10 cellular contexts compared by ENCODE assay signal in the genomic region with DNA sequence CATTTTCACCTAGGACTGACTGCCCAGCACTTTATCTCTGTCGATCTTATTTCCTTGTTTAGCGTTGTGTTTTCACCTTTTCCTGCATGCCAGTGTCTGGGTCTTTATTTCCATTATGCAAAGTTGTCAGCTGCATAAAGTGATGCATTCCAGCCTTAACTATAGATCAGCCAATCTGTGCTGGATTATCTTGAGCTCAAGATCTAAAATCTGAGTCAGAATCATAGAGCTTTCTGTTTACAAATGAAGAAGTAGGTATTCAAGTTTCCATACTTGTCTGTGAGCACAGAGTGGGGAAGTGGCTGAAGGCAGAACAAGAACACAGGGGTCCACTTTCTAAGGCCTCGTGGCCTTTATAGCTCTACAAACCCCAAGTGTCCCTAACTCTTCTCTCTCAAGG.
DNase-seq lines count a peak whose midpoint lies in the region; ATAC-seq and TF ChIP-seq lines count a peak whose summit lies in the region.
"Had no signal": no experiment of that assay in that cellular context is flagged by ENCODE, and none has a peak within 500 bp of the region (broad histone marks: within the 10 kb centered on the region; RNA-seq: fewer than 3 reads in every experiment).

No MANE protein-coding gene starts in this region.

- no peaks in the 10 kb centered on the region for H3K79me2 ChIP-seq in GM23338 (replicated peaks; ENCODE audit: insufficient read depth)

- H3F3A ChIP-seq in GM23338 (replicated peaks; ENCODE audit: low read depth) = no peaks in the 10 kb centered on the region

- H3K27me3 ChIP-seq in GM23338 (ENCODE audit: insufficient read depth) = no peaks in the 10 kb centered on the region

- no peak overlapping the region for H3K4me3 Mint-ChIP-seq in GM23338
- H3K4me3 Mint-ChIP-seq: neural crest cell had no signal

- no peak for TF ChIP-seq CTCF in GM23338 (conservative IDR thresholded peaks at IDR 0.05; ENCODE audit: low read depth in 2 of 2)

- peaks cover 13% of the 10 kb centered on the region for H3K4me1 ChIP-seq in GM23338 (ENCODE audit: insufficient read depth)

- H3K9me3 Mint-ChIP-seq in GM23338 = peaks cover 4% of the 10 kb centered on the region
- H3K9me3 Mint-ChIP-seq: neural crest cell had no signal

- H4K20me1 ChIP-seq in GM23338 (replicated peaks; ENCODE audit: insufficient read depth) = no peaks in the 10 kb centered on the region

- no peak overlapping the region for H3K27ac ChIP-seq in GM23338 (ENCODE audit: low read depth)

- no peak overlapping the region for H3K4me3 ChIP-seq in GM23338

- H3K4me1 Mint-ChIP-seq in GM23338 = peaks cover 14% of the 10 kb centered on the region
- H3K4me1 Mint-ChIP-seq: neural crest cell had no signal

- peaks cover 21% of the 10 kb centered on the region for H3K9me2 ChIP-seq in GM23338 (ENCODE audit: insufficient read depth)

- peaks cover 6% of the 10 kb centered on the region; the same call in 2 of the 3 replicates for H3K36me3 Mint-ChIP-seq in GM23338 (ENCODE audit: low read depth)

- no peaks in the 10 kb centered on the region for H3K36me3 ChIP-seq in GM23338 (ENCODE audit: insufficient read depth)

- no peak overlapping the region for H3K4me2 ChIP-seq in GM23338

- no peak for DNase-seq in activated CD4-positive, CD25-positive, alpha-beta regulatory T cell treated with anti-CD3 and anti-CD28 coated beads, Interleukin-2, amount 50 U/mL, for 72 hours
- DNase-seq in NCI-H526 treated with DMSO at 0.1 percent for 48 hours (lab: John Stamatoyannopoulos, UW) = peak; percentile 6
- DNase-seq in renal cortical epithelial cell (ENCODE audit: low read depth) = peak; percentile 27
- DNase-seq in NCI-H1092 treated with DMSO at 0.1 percent for 48 hours (lab: John Stamatoyannopoulos, UW) = no peak
- DNase-seq in GM23338 (ENCODE audit: low spot score) = no peak
- DNase-seq in NCI-H187 (lab: John Stamatoyannopoulos, UW) = no peak
- DNase-seq: head of caudate nucleus had no signal

- H3K27ac Mint-ChIP-seq in GM23338 = no peak overlapping the region

- no peak overlapping the region for H2AFZ ChIP-seq in GM23338

- ATAC-seq in activated CD4-positive, CD25-positive, alpha-beta regulatory T cell treated with anti-CD3 and anti-CD28 coated beads, Interleukin-2, amount 50 U/mL, for 24 hours = peak; percentile 22 to 41
- peak; percentile 75 for ATAC-seq in GM21723 (IDR thresholded peaks at IDR 0.05; ENCODE audit: unreplicated experiment)
- no peak for ATAC-seq in GM23338

- no peaks in the 10 kb centered on the region for H3K27me3 Mint-ChIP-seq in GM23338 (ENCODE audit: insufficient read depth, low read depth, poor library complexity)

TF ChIP-seq in GM23338, 12 proteins besides CTCF, POLR2A, EP300 and RAD21 (continues in another document):
- TF ChIP-seq JUNB (IDR thresholded peaks at IDR 0.05; ENCODE audit: unreplicated experiment) = no peak
- TF ChIP-seq NANOG (IDR thresholded peaks at IDR 0.05; ENCODE audit: borderline replicate concordance) = no peak
- TF ChIP-seq POLR2AphosphoS5 (IDR thresholded peaks at IDR 0.05; ENCODE audit: low read depth) = no peak
- TF ChIP-seq, protein P1, sequence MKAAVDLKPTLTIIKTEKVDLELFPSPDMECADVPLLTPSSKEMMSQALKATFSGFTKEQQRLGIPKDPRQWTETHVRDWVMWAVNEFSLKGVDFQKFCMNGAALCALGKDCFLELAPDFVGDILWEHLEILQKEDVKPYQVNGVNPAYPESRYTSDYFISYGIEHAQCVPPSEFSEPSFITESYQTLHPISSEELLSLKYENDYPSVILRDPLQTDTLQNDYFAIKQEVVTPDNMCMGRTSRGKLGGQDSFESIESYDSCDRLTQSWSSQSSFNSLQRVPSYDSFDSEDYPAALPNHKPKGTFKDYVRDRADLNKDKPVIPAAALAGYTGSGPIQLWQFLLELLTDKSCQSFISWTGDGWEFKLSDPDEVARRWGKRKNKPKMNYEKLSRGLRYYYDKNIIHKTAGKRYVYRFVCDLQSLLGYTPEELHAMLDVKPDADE (IDR thresholded peaks at IDR 0.05) = no peak
- TF ChIP-seq ZNF114 (CRISPR knock-in tag; IDR thresholded peaks at IDR 0.05) = no peak
- TF ChIP-seq, protein P2, sequence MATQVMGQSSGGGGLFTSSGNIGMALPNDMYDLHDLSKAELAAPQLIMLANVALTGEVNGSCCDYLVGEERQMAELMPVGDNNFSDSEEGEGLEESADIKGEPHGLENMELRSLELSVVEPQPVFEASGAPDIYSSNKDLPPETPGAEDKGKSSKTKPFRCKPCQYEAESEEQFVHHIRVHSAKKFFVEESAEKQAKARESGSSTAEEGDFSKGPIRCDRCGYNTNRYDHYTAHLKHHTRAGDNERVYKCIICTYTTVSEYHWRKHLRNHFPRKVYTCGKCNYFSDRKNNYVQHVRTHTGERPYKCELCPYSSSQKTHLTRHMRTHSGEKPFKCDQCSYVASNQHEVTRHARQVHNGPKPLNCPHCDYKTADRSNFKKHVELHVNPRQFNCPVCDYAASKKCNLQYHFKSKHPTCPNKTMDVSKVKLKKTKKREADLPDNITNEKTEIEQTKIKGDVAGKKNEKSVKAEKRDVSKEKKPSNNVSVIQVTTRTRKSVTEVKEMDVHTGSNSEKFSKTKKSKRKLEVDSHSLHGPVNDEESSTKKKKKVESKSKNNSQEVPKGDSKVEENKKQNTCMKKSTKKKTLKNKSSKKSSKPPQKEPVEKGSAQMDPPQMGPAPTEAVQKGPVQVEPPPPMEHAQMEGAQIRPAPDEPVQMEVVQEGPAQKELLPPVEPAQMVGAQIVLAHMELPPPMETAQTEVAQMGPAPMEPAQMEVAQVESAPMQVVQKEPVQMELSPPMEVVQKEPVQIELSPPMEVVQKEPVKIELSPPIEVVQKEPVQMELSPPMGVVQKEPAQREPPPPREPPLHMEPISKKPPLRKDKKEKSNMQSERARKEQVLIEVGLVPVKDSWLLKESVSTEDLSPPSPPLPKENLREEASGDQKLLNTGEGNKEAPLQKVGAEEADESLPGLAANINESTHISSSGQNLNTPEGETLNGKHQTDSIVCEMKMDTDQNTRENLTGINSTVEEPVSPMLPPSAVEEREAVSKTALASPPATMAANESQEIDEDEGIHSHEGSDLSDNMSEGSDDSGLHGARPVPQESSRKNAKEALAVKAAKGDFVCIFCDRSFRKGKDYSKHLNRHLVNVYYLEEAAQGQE (IDR thresholded peaks at IDR 0.05; ENCODE audit: unreplicated experiment) = no peak
- TF ChIP-seq EZH2 (IDR thresholded peaks at IDR 0.05; ENCODE audit: low read depth, unreplicated experiment) = no peak
- no peak for TF ChIP-seq CREB1 (CRISPR knock-in tag; IDR thresholded peaks at IDR 0.05; ENCODE audit: low read depth)
- no peak for TF ChIP-seq ZNF331 (CRISPR knock-in tag; IDR thresholded peaks at IDR 0.05; ENCODE audit: low read depth)

Comparison
In these comparisons a context has a peak if more than half of its experiments do, and no peak if none do; other contexts are left out.
1. DNase-seq: peak in NCI-H526 treated with DMSO at 0.1 percent for 48 hours (single experiment) and renal cortical epithelial cell (single experiment); none in activated CD4-positive, CD25-positive, alpha-beta regulatory T cell treated with anti-CD3 and anti-CD28 coated beads, Interleukin-2, amount 50 U/mL, for 72 hours (single experiment), NCI-H1092 treated with DMSO at 0.1 percent for 48 hours (single experiment), GM23338 (single experiment) and NCI-H187 (0 of 2).